15 cellular contexts compared by ENCODE assay signal in genomic region chr10:102630663-102631062, GRCh38. TPM values are rescaled to one million over a fixed set of nuclear protein-coding genes. Genes with fewer than 3 reads are reported as not detected.
A peak's percentile ranks its signal among the peaks of the same experiment; 100 is the strongest.
DNase-seq lines count a peak whose midpoint lies in the region; TF ChIP-seq lines count a peak whose summit lies in the region.
"Had no signal": no experiment of that assay in that cellular context is flagged by ENCODE, and none has a peak within 500 bp of the region (broad histone marks: within the 10 kb centered on the region; RNA-seq: fewer than 3 reads in every experiment).

No MANE protein-coding gene starts in this region.

- TF ChIP-seq CTCF in AG04450 (IDR thresholded peaks at IDR 0.05; ENCODE audit: low read depth, low read length) (no peak), neutrophil (IDR thresholded peaks at IDR 0.05) (no peak)

- WGBS in HUES64, result 88% methylated on average over 5 of the region's 6 CpGs
- WGBS in GM23248 (ENCODE audit: low coverage in 1 of 2, low lambda C conversion rate in 2 of 2, missing lambda C conversion rate in 2 of 2), 2 experiments, result 85 to 86% methylated on average over 6 of the region's 6 CpGs

- H3K4me3 ChIP-seq in AG04450 (ENCODE audit: low read depth, low read length) (no peak overlapping the region), HUES64 (ENCODE audit: low read length) (no peak overlapping the region), neutrophil (ENCODE audit: low read depth in 1 of 2, low read length in 1 of 2) (no peak overlapping the region), GM23248 (no peak overlapping the region), MG63 (no peak overlapping the region)
- H3K4me3 ChIP-seq: BLaER1, HAP-1, vagina had no signal

- no peaks in the 10 kb centered on the region for H3K9me2 ChIP-seq in GM23248 (ENCODE audit: insufficient read depth)

- POLR2A ChIA-PET in AG04450 (lab: Yijun Ruan, JAX), result interaction anchor here (1.7 kb wide), 1 partner anchor 14 kb away, joined by 11 read pairs; the partner anchor contains the start of gene TRIM8

- CTCF ChIA-PET in AG04450 (lab: Charles Lee), result no interaction called here

- in situ Hi-C loops in GM23248 (cut with MboI), result no loop called here

- no peak overlapping the region for H2AFZ ChIP-seq in GM23248

- H3K4me1 ChIP-seq in HUES64 (ENCODE audit: insufficient read depth, low read length) (peaks cover 70% of the 10 kb centered on the region), neutrophil (ENCODE audit: control insufficient read depth in 1 of 2, insufficient read depth in 1 of 2, low read depth in 1 of 2, low read length in 1 of 2) (peaks cover 38 to 41% of the 10 kb centered on the region in 2 experiments), GM23248 (ENCODE audit: insufficient read depth) (peaks cover 87% of the 10 kb centered on the region)

- H3K27ac ChIP-seq in AG04450 (ENCODE audit: low read depth, low read length), result peak overlapping the region; percentile 99
- H3K27ac ChIP-seq in HUES64 (ENCODE audit: low read depth, low read length), result peak overlapping the region; percentile 92
- H3K27ac ChIP-seq in epithelial cell of prostate, result peak overlapping the region; percentile 78
- peak overlapping the region; percentile 89 for H3K27ac ChIP-seq in neutrophil
- no peak overlapping the region for H3K27ac ChIP-seq in GM23248
- H3K27ac ChIP-seq: vagina had no signal

- H3K9me3 ChIP-seq in AG04450 (ENCODE audit: control insufficient read depth, insufficient read depth, low read length) (no peaks in the 10 kb centered on the region; the same call in 1 of the 2 replicates), HUES64 (ENCODE audit: insufficient read depth, low read depth, low read length) (no peaks in the 10 kb centered on the region), neutrophil (no peaks in the 10 kb centered on the region), GM23248 (ENCODE audit: low read depth) (no peaks in the 10 kb centered on the region), MG63 (no peaks in the 10 kb centered on the region)
- H3K9me3 ChIP-seq: BLaER1, HAP-1, vagina had no signal

- H3K9ac ChIP-seq in HUES64 (ENCODE audit: low read depth, low read length), result no peak overlapping the region
- H3K9ac ChIP-seq in GM23248, result no peak overlapping the region

- H3K4me2 ChIP-seq in GM23248 (ENCODE audit: unreplicated experiment), result no peak overlapping the region

- H3F3A ChIP-seq in GM23248 (ENCODE audit: insufficient read depth), result peaks cover 38% of the 10 kb centered on the region

- H3K79me2 ChIP-seq in GM23248 (ENCODE audit: insufficient read depth), result no peaks in the 10 kb centered on the region

- no peaks in the 10 kb centered on the region for H3K27me3 ChIP-seq in AG04450 (ENCODE audit: control insufficient read depth, insufficient read depth, low read length)
- H3K27me3 ChIP-seq in HUES64 (ENCODE audit: insufficient read depth, low read length), result no peaks in the 10 kb centered on the region
- H3K27me3 ChIP-seq in neutrophil, result no peaks in the 10 kb centered on the region
- no peaks in the 10 kb centered on the region for H3K27me3 ChIP-seq in GM23248 (replicated peaks; ENCODE audit: insufficient read depth)
- H3K27me3 ChIP-seq in MG63, result no peaks in the 10 kb centered on the region
- H3K27me3 ChIP-seq: BLaER1, vagina had no signal

- DNase-seq in AG04450 (ENCODE audit: low read depth, low spot score) (no peak), epithelial cell of prostate (ENCODE audit: low read depth, low spot score) (no peak), GM23248 (no peak), cerebellum (ENCODE audit: low spot score) (no peak), MG63 (no peak), NCI-H2107 treated with DMSO at 0.1 percent for 48 hours (lab: John Stamatoyannopoulos, UW; ENCODE audit: unreplicated experiment) (no peak)
- DNase-seq: activated naive CD4-positive, alpha-beta T cell treated with anti-CD3 and anti-CD28 coated beads for 36 hours; central memory CD4-positive, alpha-beta T cell; NCI-H2081; stimulated activated CD4-positive, alpha-beta T cell treated with anti-CD3 and anti-CD28 coated beads, Interleukin-2, amount 100 ng/mL, for 24 hours had no signal

- H3K36me3 ChIP-seq in HUES64 (ENCODE audit: insufficient read depth, low read length) (no peaks in the 10 kb centered on the region; the same call in 1 of the 2 replicates), neutrophil (peaks cover 7% of the 10 kb centered on the region), GM23248 (ENCODE audit: low read depth) (no peaks in the 10 kb centered on the region), MG63 (peaks cover 9% of the 10 kb centered on the region)
- H3K36me3 ChIP-seq: HAP-1 had no signal

- H4K20me1 ChIP-seq in GM23248 (ENCODE audit: insufficient read depth), result no peaks in the 10 kb centered on the region
- H4K20me1 ChIP-seq: BLaER1 had no signal

RNA-seq across cellular contexts. Expression of gene TRIM8, which starts 13.6 kb away (rescaled TPM):
- 66.8 and 80.9 TPM in 2 replicates for polyA plus RNA-seq in AG04450 (2011; rRNA removed)
- polyA minus RNA-seq in AG04450 (2011; rRNA and poly(A)+ RNA removed), result 52.9 and 60.1 TPM in 2 replicates
- 25.3 TPM for polyA plus RNA-seq in HUES64 (2013, experiment 1 of 2)
- 23.8 TPM for polyA plus RNA-seq in HUES64 (2013, experiment 2 of 2)
- 108 and 114 TPM in 2 replicates for total RNA-seq in GM23248 (2014; rRNA removed; shearing (Covaris generic))
- 35.6 and 37.5 TPM in 2 replicates for polyA plus RNA-seq in GM23248 (2016; fragmentation: Nextera tagmentation; extraction: Ambion mirVana)
- total RNA-seq in cerebellum, result 50.3 TPM
- total RNA-seq in MG63 (2014; rRNA removed; shearing (Covaris generic); ENCODE audit: low replicate concordance), result 27.8 and 40.9 TPM in 2 replicates
